ENCODE assay signal across 17 cellular contexts in genomic region chr3:107325446-107325845, GRCh38. TPM values are rescaled to one million over a fixed set of nuclear protein-coding genes. Genes with fewer than 3 reads are reported as not detected.
DNase-seq lines count a peak whose midpoint lies in the region; ATAC-seq and TF ChIP-seq lines count a peak whose summit lies in the region.
"Had no signal": no experiment of that assay in that cellular context is flagged by ENCODE, and none has a peak within 500 bp of the region (broad histone marks: within the 10 kb centered on the region; RNA-seq: fewer than 3 reads in every experiment).

No MANE protein-coding gene starts in this region.

- no peaks in the 10 kb centered on the region for H3K9me3 Mint-ChIP-seq in stimulated activated memory B cell treated with anti-CD40 and anti-IgM and Interleukin-4, amounts not matched to agents 10 μg/mL and 1 μg/mL and 100 μg/mL, for 72 hours
- H3K9me3 Mint-ChIP-seq: CD4-positive, alpha-beta memory T cell had no signal

- H3K9me2 ChIP-seq in OCI-LY7 (ENCODE audit: insufficient read depth, low read length): no peaks in the 10 kb centered on the region

- H3K79me2 ChIP-seq in OCI-LY7 (ENCODE audit: insufficient read depth, low read depth, low read length): no peaks in the 10 kb centered on the region

- TF ChIP-seq CTCF in OCI-LY7 (conservative IDR thresholded peaks at IDR 0.05; ENCODE audit: low read length): no peak

- peaks cover 6% of the 10 kb centered on the region for H3K4me1 Mint-ChIP-seq in stimulated activated memory B cell treated with anti-CD40 and anti-IgM and Interleukin-4, amounts not matched to agents 10 μg/mL and 1 μg/mL and 100 μg/mL, for 72 hours
- H3K4me1 Mint-ChIP-seq: CD4-positive, alpha-beta memory T cell had no signal

- peak overlapping the region; percentile 66 for H3K27ac ChIP-seq in OCI-LY7 (ENCODE audit: low read depth, low read length, poor library complexity, severe bottlenecking)

- no peaks in the 10 kb centered on the region for H3K27me3 Mint-ChIP-seq in stimulated activated memory B cell treated with anti-CD40 and anti-IgM and Interleukin-4, amounts not matched to agents 10 μg/mL and 1 μg/mL and 100 μg/mL, for 72 hours
- H3K27me3 Mint-ChIP-seq: B cell had no signal

- DNase-seq in OCI-LY7 (ENCODE audit: low spot score): peak; percentile 70
- no peak for DNase-seq in 8988T
- DNase-seq in NCI-H82 (lab: John Stamatoyannopoulos, UW): no peak
- no peak for DNase-seq in DMS53 treated with DMSO at 0.1 percent for 48 hours (lab: John Stamatoyannopoulos, UW; ENCODE audit: unreplicated experiment)
- DNase-seq: C1 segment of cervical spinal cord; CD4-positive, alpha-beta memory T cell; DMS153; DND-41; GDM1; Kasumi-1 had no signal

- H3K4me2 ChIP-seq in OCI-LY7 (ENCODE audit: low read length): peak overlapping the region; percentile 48

- no peaks in the 10 kb centered on the region for H4K20me1 ChIP-seq in OCI-LY7 (ENCODE audit: insufficient read depth, low read length)

- peaks cover 44% of the 10 kb centered on the region for H3K4me1 ChIP-seq in OCI-LY7 (ENCODE audit: insufficient read depth, low read length, poor library complexity, severe bottlenecking)
- H3K4me1 ChIP-seq: HAP-1 had no signal

- no peaks in the 10 kb centered on the region for H3K36me3 Mint-ChIP-seq in stimulated activated memory B cell treated with anti-CD40 and anti-IgM and Interleukin-4, amounts not matched to agents 10 μg/mL and 1 μg/mL and 100 μg/mL, for 72 hours
- H3K36me3 Mint-ChIP-seq: CD4-positive, alpha-beta memory T cell had no signal

- no peaks in the 10 kb centered on the region for H3K9me3 ChIP-seq in OCI-LY7 (ENCODE audit: low read length)
- H3K9me3 ChIP-seq: HAP-1 had no signal

- intact Hi-C loops in OCI-LY7 (cut with micrococcal nuclease; ENCODE audit: unreplicated experiment): loop anchor here (2.0 kb wide), 1 partner anchor 105 kb away; no protein-coding TSS in a partner anchor

- no TSS peak for BruUV-seq in OCI-LY7 (replicated peaks; lab: Mats Ljungman, UMichigan)

- no peaks in the 10 kb centered on the region; the same call in 1 of the 2 replicates for H3K36me3 ChIP-seq in OCI-LY7 (ENCODE audit: insufficient read depth, low read length)
- H3K36me3 ChIP-seq: HAP-1 had no signal

- ATAC-seq in GM18502 (IDR thresholded peaks at IDR 0.05; ENCODE audit: poor library complexity, unreplicated experiment) (peak; percentile 48), HG02885 (IDR thresholded peaks at IDR 0.05; ENCODE audit: poor library complexity, unreplicated experiment) (peak; percentile 59)
- ATAC-seq in stimulated activated memory B cell treated with anti-CD40 and anti-IgM and Interleukin-4, amounts not matched to agents 10 μg/mL and 1 μg/mL and 100 μg/mL, for 72 hours: peak; percentile 60
- ATAC-seq: K562 had no signal

- H2AFZ ChIP-seq in OCI-LY7 (ENCODE audit: low read length): peak overlapping the region; percentile 90; the same call in 1 of the 2 replicates

- CTCF ChIA-PET in OCI-LY7 (lab: Charles Lee; ENCODE audit: unreplicated experiment): no interaction called here

- POLR2A ChIA-PET in OCI-LY7 (lab: Charles Lee): interaction anchor here (0.6 to 1.4 kb wide), 8 partner anchors 10 to 1007 kb away, joined by 3 to 4 read pairs (median 3); no protein-coding TSS in a partner anchor

- no peak overlapping the region for H3K4me3 ChIP-seq in OCI-LY7 (ENCODE audit: low read depth, low read length, poor library complexity, severe bottlenecking)
- H3K4me3 ChIP-seq: HAP-1, K562 had no signal

- H3K4me3 Mint-ChIP-seq in stimulated activated memory B cell treated with anti-CD40 and anti-IgM and Interleukin-4, amounts not matched to agents 10 μg/mL and 1 μg/mL and 100 μg/mL, for 72 hours: no peak overlapping the region
- H3K4me3 Mint-ChIP-seq: B cell; CD4-positive, alpha-beta memory T cell had no signal

- H3K27ac Mint-ChIP-seq in stimulated activated memory B cell treated with anti-CD40 and anti-IgM and Interleukin-4, amounts not matched to agents 10 μg/mL and 1 μg/mL and 100 μg/mL, for 72 hours: no peak overlapping the region
- H3K27ac Mint-ChIP-seq: B cell; CD4-positive, alpha-beta memory T cell had no signal

RNA-seq across cellular contexts. Expression of gene CCDC54, which starts 51.8 kb away (rescaled TPM):
- total RNA-seq in OCI-LY7 (2014; rRNA removed; shearing (Covaris generic)): not detected in 2 replicates
- total RNA-seq in OCI-LY7 (2022): not detected in 2 replicates
- total RNA-seq: B cell; CD4-positive, alpha-beta memory T cell; H1; K562 had no signal
